In the genomic region with DNA sequence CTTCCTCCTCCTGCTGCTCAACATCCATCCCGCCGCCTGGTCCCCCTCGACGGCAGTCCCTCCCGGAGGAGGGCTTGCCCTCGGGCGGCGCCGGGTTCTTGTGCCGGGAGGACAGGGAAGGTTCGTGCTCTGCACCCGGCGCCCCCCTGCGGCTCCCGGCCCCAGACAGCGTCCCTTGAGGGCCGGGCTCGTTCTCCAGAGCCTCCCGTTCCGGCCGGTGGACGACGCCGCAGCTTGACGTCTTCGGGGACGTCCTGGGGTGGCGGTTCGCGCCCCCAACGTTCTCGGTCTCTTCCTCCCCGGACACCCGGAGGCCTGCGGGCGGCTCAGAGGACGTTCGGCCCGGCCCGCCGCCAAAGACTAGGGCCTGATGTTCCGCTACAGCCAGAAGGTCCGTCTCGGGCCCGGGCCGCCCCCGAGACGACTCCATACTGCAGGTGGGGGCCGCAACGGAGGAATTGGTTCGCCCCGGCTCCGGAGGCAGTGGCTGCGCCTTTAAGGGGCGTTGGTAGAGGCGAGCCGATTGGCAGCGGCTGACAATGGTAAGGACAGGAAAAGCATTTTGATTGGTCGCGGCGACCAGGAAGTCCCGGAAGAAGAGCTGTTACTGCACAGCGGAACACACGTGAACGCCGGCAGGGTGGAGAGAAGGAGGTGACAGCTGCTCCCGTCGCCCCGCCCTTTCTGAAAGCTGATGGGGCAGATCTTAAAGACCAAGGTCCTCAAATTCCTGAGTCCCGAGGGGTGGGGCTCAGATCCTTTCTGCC, we compare ENCODE assay signal across 8 cellular contexts. TPM values are rescaled to one million over a fixed set of nuclear protein-coding genes. Genes with fewer than 3 reads are reported as not detected.
DNase-seq lines count a peak whose midpoint lies in the region; ATAC-seq and TF ChIP-seq lines count a peak whose summit lies in the region.

A gene (minus strand): TSS at position 470 of the 767 bp plus-strand sequence. CDS start 40 bp downstream, at position 430.

- TF ChIP-seq CTCF in GM12864 (IDR thresholded peaks at IDR 0.05; ENCODE audit: low read depth, low read length, missing control alignments) (peak; percentile 6), cardiac muscle cell (IDR thresholded peaks at IDR 0.05; ENCODE audit: low read depth, low read length) (no peak), upper lobe of left lung (IDR thresholded peaks at IDR 0.05) (peak in 3 of 6 experiments; percentile 11 to 41 (median 31))

- H3K27ac Mint-ChIP-seq in activated naive CD8-positive, alpha-beta T cell treated with anti-CD3 and anti-CD28 coated beads, Interleukin-2, amount 50 U/mL, for 24 hours: peak within 1 kb of the TSS; percentile 88

- H3K4me1 ChIP-seq in cardiac muscle cell (ENCODE audit: low read depth) (peaks cover 10% of the 10 kb centered on the region), upper lobe of left lung (peaks cover 35 to 63% (median 44%) of the 10 kb centered on the region in 4 donors)

- TF ChIP-seq EP300 in upper lobe of left lung (IDR thresholded peaks at IDR 0.05): no peak

- no peaks in the 10 kb centered on the region for H3K9me3 Mint-ChIP-seq in activated naive CD8-positive, alpha-beta T cell treated with anti-CD3 and anti-CD28 coated beads, Interleukin-2, amount 50 U/mL, for 24 hours

- no peaks in the 10 kb centered on the region for H3K27me3 Mint-ChIP-seq in activated naive CD8-positive, alpha-beta T cell treated with anti-CD3 and anti-CD28 coated beads, Interleukin-2, amount 50 U/mL, for 24 hours

- peak in 3 of 4 donors; percentile 54 to 89 (median 87) for TF ChIP-seq POLR2A in upper lobe of left lung (IDR thresholded peaks at IDR 0.05)

- no peaks in the 10 kb centered on the region for H3K36me3 Mint-ChIP-seq in activated naive CD8-positive, alpha-beta T cell treated with anti-CD3 and anti-CD28 coated beads, Interleukin-2, amount 50 U/mL, for 24 hours (ENCODE audit: low read depth)

- DNase-seq in GM12864 (ENCODE audit: low read depth): peak; percentile 97
- DNase-seq in NCI-H1417 (lab: John Stamatoyannopoulos, UW): peak; percentile 84 to 95 (median 90)
- DNase-seq in SW 1271 (lab: John Stamatoyannopoulos, UW): peak; percentile 92 to 99
- peak; percentile 93 for DNase-seq in activated naive CD8-positive, alpha-beta T cell treated with anti-CD3 and anti-CD28 coated beads, Interleukin-2, amount 50 U/mL, for 24 hours
- DNase-seq in cardiac muscle cell (ENCODE audit: low read depth in 1 of 2, low spot score in 1 of 2): peak; percentile 98 to 99
- DNase-seq in pons (ENCODE audit: low spot score): peak; percentile 99
- peak; percentile 94 to 99 for DNase-seq in upper lobe of left lung

- 0 to 1% methylated on average over 13 to 57 of the region's 70 CpGs for WGBS in upper lobe of left lung, 2 donors

- H3K4me3 ChIP-seq in GM12864 (ENCODE audit: low read depth, low read length): peak within 1 kb of the TSS; percentile 84
- peak within 1 kb of the TSS; percentile 80 for H3K4me3 ChIP-seq in cardiac muscle cell
- H3K4me3 ChIP-seq in upper lobe of left lung: peak within 1 kb of the TSS; percentile 65 to 80 (median 72)

- no peak within 1 kb of the TSS for H3K4me3 Mint-ChIP-seq in activated naive CD8-positive, alpha-beta T cell treated with anti-CD3 and anti-CD28 coated beads, Interleukin-2, amount 50 U/mL, for 24 hours

- ATAC-seq in HG02678 (IDR thresholded peaks at IDR 0.05; ENCODE audit: unreplicated experiment): peak; percentile 60
- ATAC-seq in activated naive CD8-positive, alpha-beta T cell treated with anti-CD3 and anti-CD28 coated beads, Interleukin-2, amount 50 U/mL, for 24 hours: peak; percentile 45
- peak; percentile 85 to 92 for ATAC-seq in upper lobe of left lung (ENCODE audit: low FRiP score in 2 of 2)

- H3K27me3 ChIP-seq in cardiac muscle cell (no peaks in the 10 kb centered on the region), upper lobe of left lung (no peaks in the 10 kb centered on the region)

- no peaks in the 10 kb centered on the region for H3K36me3 ChIP-seq in cardiac muscle cell
- H3K36me3 ChIP-seq in upper lobe of left lung: no peaks in the 10 kb centered on the region

- H3K27ac ChIP-seq in cardiac muscle cell: peak within 1 kb of the TSS; percentile 87
- peak within 1 kb of the TSS; percentile 97 to 99 (median 98) for H3K27ac ChIP-seq in upper lobe of left lung

- no peaks in the 10 kb centered on the region for H3K9me3 ChIP-seq in cardiac muscle cell (ENCODE audit: low read depth)
- H3K9me3 ChIP-seq in upper lobe of left lung: no peaks in the 10 kb centered on the region

- peaks cover 14% of the 10 kb centered on the region for H3K4me1 Mint-ChIP-seq in activated naive CD8-positive, alpha-beta T cell treated with anti-CD3 and anti-CD28 coated beads, Interleukin-2, amount 50 U/mL, for 24 hours

RNA-seq across cellular contexts. Expression of the gene that starts here (rescaled TPM):
- total RNA-seq in cardiac muscle cell (19.7 and 26.4 TPM in 2 replicates), upper lobe of left lung (10 to 100 TPM in 4 of 6 donors, 1 to 10 TPM in 2; 7.3 to 12.5 (median 11.1) TPM)
- 13.2 and 13.7 TPM in 2 replicates for polyA plus RNA-seq in cardiac muscle cell

Comparison
In these comparisons a context has a peak if more than half of its experiments do, and no peak if none do; other contexts are left out.
1. Peak in every context shown above with its lines: DNase-seq, ATAC-seq, H3K4me3 ChIP-seq and H3K27ac ChIP-seq.